ENCODE assay signal across 29 cellular contexts in the genomic region with DNA sequence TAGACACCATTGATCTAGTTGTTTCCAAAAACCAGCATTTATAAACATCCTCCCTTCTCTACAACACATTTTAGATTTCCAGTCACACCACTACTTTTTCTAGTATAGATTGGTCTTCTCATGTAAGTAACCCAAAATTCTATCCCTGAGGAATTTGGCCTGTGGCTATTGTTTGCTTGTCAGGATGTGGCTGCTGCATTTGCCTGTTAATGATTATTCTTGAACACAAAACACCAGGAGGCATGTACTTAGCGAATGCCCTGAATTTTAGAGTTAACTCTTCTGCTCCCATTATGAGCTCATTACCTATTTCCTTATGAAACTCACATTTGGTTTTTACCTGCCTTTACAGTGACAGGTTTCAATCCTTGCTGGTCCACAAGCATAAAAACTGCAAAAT.
"Had no signal": no experiment of that assay in that cellular context is flagged by ENCODE, and none has a peak within 500 bp of the region (broad histone marks: within the 10 kb centered on the region; RNA-seq: fewer than 3 reads in every experiment).

No MANE protein-coding gene starts in this region.

- H3K27ac Mint-ChIP-seq: activated CD4-positive, alpha-beta T cell treated with anti-CD3 and anti-CD28 coated beads for 36 hours; activated CD8-positive, alpha-beta T cell treated with anti-CD3 and anti-CD28 coated beads for 36 hours; activated naive CD4-positive, alpha-beta T cell treated with anti-CD3 and anti-CD28 coated beads, Interleukin-2, amount 50 U/mL, for 24 hours had no signal

- H3K27me3 Mint-ChIP-seq: activated CD4-positive, alpha-beta T cell treated with anti-CD3 and anti-CD28 coated beads for 36 hours; activated CD8-positive, alpha-beta T cell treated with anti-CD3 and anti-CD28 coated beads for 36 hours; activated naive CD4-positive, alpha-beta T cell treated with anti-CD3 and anti-CD28 coated beads, Interleukin-2, amount 50 U/mL, for 24 hours had no signal

- H3K36me3 ChIP-seq: ascending aorta, MG63, Peyer's patch, SJCRH30 had no signal

- ATAC-seq: activated CD4-positive, alpha-beta T cell treated with anti-CD3 and anti-CD28 coated beads for 36 hours; activated CD8-positive, alpha-beta T cell treated with anti-CD3 and anti-CD28 coated beads for 36 hours; body of pancreas had no signal

- H3K36me3 Mint-ChIP-seq: activated naive CD4-positive, alpha-beta T cell treated with anti-CD3 and anti-CD28 coated beads, Interleukin-2, amount 50 U/mL, for 24 hours had no signal

- H3K27me3 ChIP-seq: ascending aorta, body of pancreas, MG63, Peyer's patch, SJCRH30 had no signal

- H3K9me2 ChIP-seq: SK-N-SH had no signal

- DNase-seq: activated CD4-positive, alpha-beta T cell treated with anti-CD3 and anti-CD28 coated beads for 36 hours; activated CD4-positive, alpha-beta T cell treated with anti-CD3 and anti-CD28 coated beads, Interleukin-2, amount 50 U/mL, for 1 hour; activated CD8-positive, alpha-beta memory T cell treated with anti-CD3 and anti-CD28 coated beads, Interleukin-2, amount 50 U/mL, for 48 hours; activated CD8-positive, alpha-beta T cell treated with anti-CD3 and anti-CD28 coated beads for 36 hours; activated naive CD4-positive, alpha-beta T cell; activated T-cell treated with anti-CD3 and anti-CD28 coated beads, Interleukin-2, amount 50 U/mL, for 1 hour; amniotic stem cell; body of pancreas; MG63; MV-4-11; NCI-H1092 treated with DMSO at 0.1 percent for 48 hours; NCI-H1417 treated with DMSO at 0.1 percent for 48 hours; NCI-H1694; NCI-H2029; NCI-H2107; NCI-H2171 treated with DMSO at 0.1 percent for 48 hours; NCI-H226; NCI-H526; NCI-H82; OCI-M1; Peyer's patch; Right ventricle myocardium superior; SJCRH30; SK-N-SH; T-helper 1 cell had no signal

- H3K4me1 ChIP-seq: ascending aorta, body of pancreas, Peyer's patch, SJCRH30 had no signal

- H3K9ac ChIP-seq: SK-N-SH had no signal

- H3K4me3 Mint-ChIP-seq: activated CD4-positive, alpha-beta T cell treated with anti-CD3 and anti-CD28 coated beads for 36 hours; activated CD8-positive, alpha-beta T cell treated with anti-CD3 and anti-CD28 coated beads for 36 hours; activated naive CD4-positive, alpha-beta T cell treated with anti-CD3 and anti-CD28 coated beads, Interleukin-2, amount 50 U/mL, for 24 hours had no signal

- H3K4me1 Mint-ChIP-seq: activated CD4-positive, alpha-beta T cell treated with anti-CD3 and anti-CD28 coated beads for 36 hours; activated naive CD4-positive, alpha-beta T cell treated with anti-CD3 and anti-CD28 coated beads, Interleukin-2, amount 50 U/mL, for 24 hours had no signal

- H3K27ac ChIP-seq: ascending aorta, body of pancreas, Peyer's patch, RWPE1, SJCRH30, VCaP had no signal

- H3K4me3 ChIP-seq: ascending aorta, body of pancreas, MG63, Peyer's patch, SJCRH30 had no signal

- H3K4me2 ChIP-seq: SK-N-SH had no signal
